ENCODE assay signal across 1 cellular context in the genomic region with DNA sequence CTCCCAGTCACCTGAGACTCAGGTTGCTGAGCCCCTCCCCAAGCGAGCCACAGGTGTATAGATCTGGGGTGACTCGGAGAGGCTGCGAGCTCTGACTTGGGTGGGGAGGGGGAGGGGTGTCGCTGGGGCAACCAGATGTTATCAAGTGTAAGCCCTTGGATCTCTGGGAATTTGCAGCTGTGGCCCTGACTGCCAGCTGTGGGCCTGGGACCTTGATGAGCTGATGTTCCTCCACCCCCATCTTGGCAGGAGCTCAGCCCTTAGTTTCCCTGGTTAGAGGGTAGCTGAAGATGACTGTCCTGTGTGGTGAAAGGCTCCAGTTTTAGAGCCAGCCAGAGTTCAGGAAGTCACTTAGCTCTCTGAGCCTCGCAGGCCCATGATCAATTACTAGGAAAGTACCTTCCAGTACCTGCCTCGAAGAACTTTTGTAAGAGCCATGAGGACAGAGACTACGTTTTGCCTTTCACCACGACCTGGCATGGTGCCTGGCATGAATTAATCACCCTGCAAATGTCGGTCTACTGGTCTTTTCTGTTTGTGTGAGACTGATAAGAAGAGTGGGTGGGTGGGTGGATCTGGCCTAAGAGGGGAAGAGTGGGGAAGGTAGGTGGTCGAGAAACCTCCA.
TF ChIP-seq lines count a peak whose summit lies in the region.

No MANE protein-coding gene starts in this region.

TF ChIP-seq in HEK293, 187 proteins besides CTCF, POLR2A, EP300 and RAD21 (continued from another document):
- TF ChIP-seq, protein P1, sequence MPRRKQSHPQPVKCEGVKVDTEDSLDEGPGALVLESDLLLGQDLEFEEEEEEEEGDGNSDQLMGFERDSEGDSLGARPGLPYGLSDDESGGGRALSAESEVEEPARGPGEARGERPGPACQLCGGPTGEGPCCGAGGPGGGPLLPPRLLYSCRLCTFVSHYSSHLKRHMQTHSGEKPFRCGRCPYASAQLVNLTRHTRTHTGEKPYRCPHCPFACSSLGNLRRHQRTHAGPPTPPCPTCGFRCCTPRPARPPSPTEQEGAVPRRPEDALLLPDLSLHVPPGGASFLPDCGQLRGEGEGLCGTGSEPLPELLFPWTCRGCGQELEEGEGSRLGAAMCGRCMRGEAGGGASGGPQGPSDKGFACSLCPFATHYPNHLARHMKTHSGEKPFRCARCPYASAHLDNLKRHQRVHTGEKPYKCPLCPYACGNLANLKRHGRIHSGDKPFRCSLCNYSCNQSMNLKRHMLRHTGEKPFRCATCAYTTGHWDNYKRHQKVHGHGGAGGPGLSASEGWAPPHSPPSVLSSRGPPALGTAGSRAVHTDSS (tag by site-specific recombination; IDR thresholded peaks at IDR 0.05), result no peak
- TF ChIP-seq PRDM1 (tag by site-specific recombination; IDR thresholded peaks at IDR 0.05), result no peak
- TF ChIP-seq, protein P2, sequence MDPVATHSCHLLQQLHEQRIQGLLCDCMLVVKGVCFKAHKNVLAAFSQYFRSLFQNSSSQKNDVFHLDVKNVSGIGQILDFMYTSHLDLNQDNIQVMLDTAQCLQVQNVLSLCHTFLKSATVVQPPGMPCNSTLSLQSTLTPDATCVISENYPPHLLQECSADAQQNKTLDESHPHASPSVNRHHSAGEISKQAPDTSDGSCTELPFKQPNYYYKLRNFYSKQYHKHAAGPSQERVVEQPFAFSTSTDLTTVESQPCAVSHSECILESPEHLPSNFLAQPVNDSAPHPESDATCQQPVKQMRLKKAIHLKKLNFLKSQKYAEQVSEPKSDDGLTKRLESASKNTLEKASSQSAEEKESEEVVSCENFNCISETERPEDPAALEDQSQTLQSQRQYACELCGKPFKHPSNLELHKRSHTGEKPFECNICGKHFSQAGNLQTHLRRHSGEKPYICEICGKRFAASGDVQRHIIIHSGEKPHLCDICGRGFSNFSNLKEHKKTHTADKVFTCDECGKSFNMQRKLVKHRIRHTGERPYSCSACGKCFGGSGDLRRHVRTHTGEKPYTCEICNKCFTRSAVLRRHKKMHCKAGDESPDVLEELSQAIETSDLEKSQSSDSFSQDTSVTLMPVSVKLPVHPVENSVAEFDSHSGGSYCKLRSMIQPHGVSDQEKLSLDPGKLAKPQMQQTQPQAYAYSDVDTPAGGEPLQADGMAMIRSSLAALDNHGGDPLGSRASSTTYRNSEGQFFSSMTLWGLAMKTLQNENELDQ (tag by site-specific recombination; IDR thresholded peaks at IDR 0.05; ENCODE audit: low read depth), result no peak
- peak; percentile 96 for TF ChIP-seq ZFHX2 (tag by site-specific recombination; conservative IDR thresholded peaks at IDR 0.05)
- no peak for TF ChIP-seq ZNF16 (tag by site-specific recombination; IDR thresholded peaks at IDR 0.05; ENCODE audit: low read depth)
- TF ChIP-seq, protein P3, sequence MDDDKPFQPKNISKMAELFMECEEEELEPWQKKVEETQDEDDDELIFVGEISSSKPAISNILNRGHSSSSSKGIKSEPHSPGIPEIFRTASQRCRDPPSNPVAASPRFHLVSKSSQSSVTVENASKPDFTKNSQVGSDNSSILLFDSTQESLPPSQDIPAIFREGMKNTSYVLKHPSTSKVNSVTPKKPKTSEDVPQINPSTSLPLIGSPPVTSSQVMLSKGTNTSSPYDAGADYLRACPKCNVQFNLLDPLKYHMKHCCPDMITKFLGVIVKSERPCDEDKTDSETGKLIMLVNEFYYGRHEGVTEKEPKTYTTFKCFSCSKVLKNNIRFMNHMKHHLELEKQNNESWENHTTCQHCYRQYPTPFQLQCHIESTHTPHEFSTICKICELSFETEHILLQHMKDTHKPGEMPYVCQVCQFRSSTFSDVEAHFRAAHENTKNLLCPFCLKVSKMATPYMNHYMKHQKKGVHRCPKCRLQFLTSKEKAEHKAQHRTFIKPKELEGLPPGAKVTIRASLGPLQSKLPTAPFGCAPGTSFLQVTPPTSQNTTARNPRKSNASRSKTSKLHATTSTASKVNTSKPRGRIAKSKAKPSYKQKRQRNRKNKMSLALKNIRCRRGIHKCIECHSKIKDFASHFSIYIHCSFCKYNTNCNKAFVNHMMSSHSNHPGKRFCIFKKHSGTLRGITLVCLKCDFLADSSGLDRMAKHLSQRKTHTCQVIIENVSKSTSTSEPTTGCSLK (tag by site-specific recombination; IDR thresholded peaks at IDR 0.05), result no peak
- peak; percentile 75 for TF ChIP-seq ZNF600 (tag by site-specific recombination; IDR thresholded peaks at IDR 0.05)
- no peak for TF ChIP-seq ZNF416 (tag by site-specific recombination; IDR thresholded peaks at IDR 0.05)
- no peak for TF ChIP-seq ZNF768 (tag by site-specific recombination; IDR thresholded peaks at IDR 0.05)
- TF ChIP-seq ZNF701 (tag by site-specific recombination; IDR thresholded peaks at IDR 0.05), result no peak
- TF ChIP-seq ZNF837 (tag by site-specific recombination; IDR thresholded peaks at IDR 0.05), result no peak
- TF ChIP-seq ZNF366 (tag by site-specific recombination; conservative IDR thresholded peaks at IDR 0.05), result peak; percentile 34; the same call in 1 of the 2 replicates
- no peak for TF ChIP-seq ZNF677 (tag by site-specific recombination; IDR thresholded peaks at IDR 0.05)
- TF ChIP-seq ZNF473 (tag by site-specific recombination; IDR thresholded peaks at IDR 0.05), result no peak
- TF ChIP-seq, protein P4, sequence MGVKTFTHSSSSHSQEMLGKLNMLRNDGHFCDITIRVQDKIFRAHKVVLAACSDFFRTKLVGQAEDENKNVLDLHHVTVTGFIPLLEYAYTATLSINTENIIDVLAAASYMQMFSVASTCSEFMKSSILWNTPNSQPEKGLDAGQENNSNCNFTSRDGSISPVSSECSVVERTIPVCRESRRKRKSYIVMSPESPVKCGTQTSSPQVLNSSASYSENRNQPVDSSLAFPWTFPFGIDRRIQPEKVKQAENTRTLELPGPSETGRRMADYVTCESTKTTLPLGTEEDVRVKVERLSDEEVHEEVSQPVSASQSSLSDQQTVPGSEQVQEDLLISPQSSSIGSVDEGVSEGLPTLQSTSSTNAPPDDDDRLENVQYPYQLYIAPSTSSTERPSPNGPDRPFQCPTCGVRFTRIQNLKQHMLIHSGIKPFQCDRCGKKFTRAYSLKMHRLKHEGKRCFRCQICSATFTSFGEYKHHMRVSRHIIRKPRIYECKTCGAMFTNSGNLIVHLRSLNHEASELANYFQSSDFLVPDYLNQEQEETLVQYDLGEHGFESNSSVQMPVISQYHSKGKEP (tag by site-specific recombination; IDR thresholded peaks at IDR 0.05), result no peak
- TF ChIP-seq ZNF623 (tag by site-specific recombination; IDR thresholded peaks at IDR 0.05), result no peak
- TF ChIP-seq, protein P5, sequence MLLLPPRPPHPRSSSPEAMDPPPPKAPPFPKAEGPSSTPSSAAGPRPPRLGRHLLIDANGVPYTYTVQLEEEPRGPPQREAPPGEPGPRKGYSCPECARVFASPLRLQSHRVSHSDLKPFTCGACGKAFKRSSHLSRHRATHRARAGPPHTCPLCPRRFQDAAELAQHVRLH (tag by site-specific recombination; IDR thresholded peaks at IDR 0.05), result no peak
- peak; percentile 94 for TF ChIP-seq EGR2 (tag by site-specific recombination; IDR thresholded peaks at IDR 0.05; ENCODE audit: low read depth)
- TF ChIP-seq, protein P6, sequence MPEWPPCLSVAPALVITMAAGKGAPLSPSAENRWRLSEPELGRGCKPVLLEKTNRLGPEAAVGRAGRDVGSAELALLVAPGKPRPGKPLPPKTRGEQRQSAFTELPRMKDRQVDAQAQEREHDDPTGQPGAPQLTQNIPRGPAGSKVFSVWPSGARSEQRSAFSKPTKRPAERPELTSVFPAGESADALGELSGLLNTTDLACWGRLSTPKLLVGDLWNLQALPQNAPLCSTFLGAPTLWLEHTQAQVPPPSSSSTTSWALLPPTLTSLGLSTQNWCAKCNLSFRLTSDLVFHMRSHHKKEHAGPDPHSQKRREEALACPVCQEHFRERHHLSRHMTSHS (tag by site-specific recombination; IDR thresholded peaks at IDR 0.05), result no peak
- TF ChIP-seq, protein P7, sequence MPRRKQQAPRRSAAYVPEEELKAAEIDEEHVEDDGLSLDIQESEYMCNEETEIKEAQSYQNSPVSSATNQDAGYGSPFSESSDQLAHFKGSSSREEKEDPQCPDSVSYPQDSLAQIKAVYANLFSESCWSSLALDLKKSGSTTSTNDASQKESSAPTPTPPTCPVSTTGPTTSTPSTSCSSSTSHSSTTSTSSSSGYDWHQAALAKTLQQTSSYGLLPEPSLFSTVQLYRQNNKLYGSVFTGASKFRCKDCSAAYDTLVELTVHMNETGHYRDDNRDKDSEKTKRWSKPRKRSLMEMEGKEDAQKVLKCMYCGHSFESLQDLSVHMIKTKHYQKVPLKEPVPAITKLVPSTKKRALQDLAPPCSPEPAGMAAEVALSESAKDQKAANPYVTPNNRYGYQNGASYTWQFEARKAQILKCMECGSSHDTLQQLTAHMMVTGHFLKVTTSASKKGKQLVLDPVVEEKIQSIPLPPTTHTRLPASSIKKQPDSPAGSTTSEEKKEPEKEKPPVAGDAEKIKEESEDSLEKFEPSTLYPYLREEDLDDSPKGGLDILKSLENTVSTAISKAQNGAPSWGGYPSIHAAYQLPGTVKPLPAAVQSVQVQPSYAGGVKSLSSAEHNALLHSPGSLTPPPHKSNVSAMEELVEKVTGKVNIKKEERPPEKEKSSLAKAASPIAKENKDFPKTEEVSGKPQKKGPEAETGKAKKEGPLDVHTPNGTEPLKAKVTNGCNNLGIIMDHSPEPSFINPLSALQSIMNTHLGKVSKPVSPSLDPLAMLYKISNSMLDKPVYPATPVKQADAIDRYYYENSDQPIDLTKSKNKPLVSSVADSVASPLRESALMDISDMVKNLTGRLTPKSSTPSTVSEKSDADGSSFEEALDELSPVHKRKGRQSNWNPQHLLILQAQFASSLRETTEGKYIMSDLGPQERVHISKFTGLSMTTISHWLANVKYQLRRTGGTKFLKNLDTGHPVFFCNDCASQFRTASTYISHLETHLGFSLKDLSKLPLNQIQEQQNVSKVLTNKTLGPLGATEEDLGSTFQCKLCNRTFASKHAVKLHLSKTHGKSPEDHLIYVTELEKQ (tag by site-specific recombination; IDR thresholded peaks at IDR 0.05; ENCODE audit: borderline replicate concordance), result no peak
- 0 out of 2 replicates have a peak, but pooled peaks have one; percentile 6 for TF ChIP-seq SCRT2 (tag by site-specific recombination; IDR thresholded peaks at IDR 0.05)
- no peak for TF ChIP-seq ZNF37A (tag by site-specific recombination; IDR thresholded peaks at IDR 0.05)
- TF ChIP-seq, protein P8, sequence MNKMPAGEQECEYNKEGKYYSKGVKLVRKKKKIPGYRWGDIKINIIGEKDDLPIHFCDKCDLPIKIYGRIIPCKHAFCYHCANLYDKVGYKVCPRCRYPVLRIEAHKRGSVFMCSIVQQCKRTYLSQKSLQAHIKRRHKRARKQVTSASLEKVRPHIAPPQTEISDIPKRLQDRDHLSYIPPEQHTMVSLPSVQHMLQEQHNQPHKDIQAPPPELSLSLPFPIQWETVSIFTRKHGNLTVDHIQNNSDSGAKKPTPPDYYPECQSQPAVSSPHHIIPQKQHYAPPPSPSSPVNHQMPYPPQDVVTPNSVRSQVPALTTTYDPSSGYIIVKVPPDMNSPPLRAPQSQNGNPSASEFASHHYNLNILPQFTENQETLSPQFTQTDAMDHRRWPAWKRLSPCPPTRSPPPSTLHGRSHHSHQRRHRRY (tag by site-specific recombination; IDR thresholded peaks at IDR 0.05), result no peak
- TF ChIP-seq ZNF521 (tag by site-specific recombination; IDR thresholded peaks at IDR 0.05), result no peak
- 0 out of 2 replicates have a peak, but pooled peaks have one; percentile 36 for TF ChIP-seq BCL11A (tag by site-specific recombination; IDR thresholded peaks at IDR 0.05; ENCODE audit: low read depth)
- peak; percentile 33; the same call in 1 of the 2 replicates for TF ChIP-seq ZEB2 (tag by site-specific recombination; IDR thresholded peaks at IDR 0.05)
- TF ChIP-seq ZNF707 (tag by site-specific recombination; IDR thresholded peaks at IDR 0.05), result no peak
- TF ChIP-seq ZNF292 (tag by site-specific recombination; IDR thresholded peaks at IDR 0.05; ENCODE audit: borderline replicate concordance, low read depth), result no peak
- TF ChIP-seq, protein P9, sequence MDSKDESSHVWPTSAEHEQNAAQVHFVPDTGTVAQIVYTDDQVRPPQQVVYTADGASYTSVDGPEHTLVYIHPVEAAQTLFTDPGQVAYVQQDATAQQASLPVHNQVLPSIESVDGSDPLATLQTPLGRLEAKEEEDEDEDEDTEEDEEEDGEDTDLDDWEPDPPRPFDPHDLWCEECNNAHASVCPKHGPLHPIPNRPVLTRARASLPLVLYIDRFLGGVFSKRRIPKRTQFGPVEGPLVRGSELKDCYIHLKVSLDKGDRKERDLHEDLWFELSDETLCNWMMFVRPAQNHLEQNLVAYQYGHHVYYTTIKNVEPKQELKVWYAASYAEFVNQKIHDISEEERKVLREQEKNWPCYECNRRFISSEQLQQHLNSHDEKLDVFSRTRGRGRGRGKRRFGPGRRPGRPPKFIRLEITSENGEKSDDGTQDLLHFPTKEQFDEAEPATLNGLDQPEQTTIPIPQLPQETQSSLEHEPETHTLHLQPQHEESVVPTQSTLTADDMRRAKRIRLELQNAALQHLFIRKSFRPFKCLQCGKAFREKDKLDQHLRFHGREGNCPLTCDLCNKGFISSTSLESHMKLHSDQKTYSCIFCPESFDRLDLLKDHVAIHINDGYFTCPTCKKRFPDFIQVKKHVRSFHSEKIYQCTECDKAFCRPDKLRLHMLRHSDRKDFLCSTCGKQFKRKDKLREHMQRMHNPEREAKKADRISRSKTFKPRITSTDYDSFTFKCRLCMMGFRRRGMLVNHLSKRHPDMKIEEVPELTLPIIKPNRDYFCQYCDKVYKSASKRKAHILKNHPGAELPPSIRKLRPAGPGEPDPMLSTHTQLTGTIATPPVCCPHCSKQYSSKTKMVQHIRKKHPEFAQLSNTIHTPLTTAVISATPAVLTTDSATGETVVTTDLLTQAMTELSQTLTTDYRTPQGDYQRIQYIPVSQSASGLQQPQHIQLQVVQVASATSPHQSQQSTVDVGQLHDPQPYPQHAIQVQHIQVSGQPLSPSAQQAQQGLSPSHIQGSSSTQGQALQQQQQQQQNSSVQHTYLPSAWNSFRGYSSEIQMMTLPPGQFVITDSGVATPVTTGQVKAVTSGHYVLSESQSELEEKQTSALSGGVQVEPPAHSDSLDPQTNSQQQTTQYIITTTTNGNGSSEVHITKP (tag by site-specific recombination; IDR thresholded peaks at IDR 0.05), result peak; percentile 70
- 0 out of 2 replicates have a peak, but pooled peaks have one; percentile 32 for TF ChIP-seq ZNF335 (tag by site-specific recombination; conservative IDR thresholded peaks at IDR 0.05)
- TF ChIP-seq ZNF529 (tag by site-specific recombination; IDR thresholded peaks at IDR 0.05; ENCODE audit: insufficient replicate concordance), result no peak
- no peak for TF ChIP-seq ZNF423 (tag by site-specific recombination; IDR thresholded peaks at IDR 0.05)
- TF ChIP-seq ZNF138 (tag by site-specific recombination; IDR thresholded peaks at IDR 0.05; ENCODE audit: borderline replicate concordance), result no peak
